14 cellular contexts compared by ENCODE assay signal in the genomic region with DNA sequence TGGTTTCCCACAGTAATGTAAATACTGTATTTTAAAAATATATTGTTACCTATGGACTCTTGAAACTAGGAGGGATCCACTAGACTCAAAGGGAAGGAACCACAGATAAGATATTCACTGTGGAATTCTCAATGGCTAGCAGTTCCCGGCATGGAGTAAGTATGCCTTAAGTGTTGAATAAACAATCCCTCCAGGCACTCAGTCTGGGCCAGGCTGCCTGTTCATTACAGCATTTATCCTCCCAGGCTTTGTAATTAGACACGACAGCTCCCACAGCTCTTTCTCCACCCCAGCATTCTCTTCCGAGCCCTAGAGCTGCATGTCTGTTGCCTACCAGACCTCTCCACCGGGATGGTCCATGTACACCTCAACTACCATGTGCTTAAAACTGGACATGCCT. TPM values are rescaled to one million over a fixed set of nuclear protein-coding genes. Genes with fewer than 3 reads are reported as not detected.
DNase-seq lines count a peak whose midpoint lies in the region; ATAC-seq and TF ChIP-seq lines count a peak whose summit lies in the region.
"Had no signal": no experiment of that assay in that cellular context is flagged by ENCODE, and none has a peak within 500 bp of the region (broad histone marks: within the 10 kb centered on the region; RNA-seq: fewer than 3 reads in every experiment).

No MANE protein-coding gene starts in this region.

- peaks cover 31% of the 10 kb centered on the region for H3K36me3 Mint-ChIP-seq in glutamatergic neuron (ENCODE audit: unreplicated experiment)
- no peaks in the 10 kb centered on the region for H3K36me3 Mint-ChIP-seq in activated T-helper 17 cell treated with anti-CD3 and anti-CD28 coated beads, Interleukin-2, amount 50 U/mL, for 72 hours (ENCODE audit: low read depth)

- no peak for ATAC-seq in GM18520 (IDR thresholded peaks at IDR 0.05; ENCODE audit: unreplicated experiment)
- ATAC-seq in activated T-helper 17 cell treated with anti-CD3 and anti-CD28 coated beads, Interleukin-2, amount 50 U/mL, for 72 hours (replicated peaks) = no peak
- no peak for ATAC-seq in GM21360 (IDR thresholded peaks at IDR 0.05; ENCODE audit: unreplicated experiment)
- ATAC-seq: gastrocnemius medialis, mucosa of descending colon had no signal

- no peak for TF ChIP-seq CTCF in glutamatergic neuron (IDR thresholded peaks at IDR 0.05; ENCODE audit: partially characterized antibody, unreplicated experiment)

- peaks cover 28% of the 10 kb centered on the region for H3K9me3 Mint-ChIP-seq in glutamatergic neuron (ENCODE audit: unreplicated experiment)
- H3K9me3 Mint-ChIP-seq in activated T-helper 17 cell treated with anti-CD3 and anti-CD28 coated beads, Interleukin-2, amount 50 U/mL, for 72 hours = peaks cover 6% of the 10 kb centered on the region

- DNase-seq in DMS153 (lab: John Stamatoyannopoulos, UW) (peak; percentile 91), NCI-H1105 (lab: John Stamatoyannopoulos, UW) (peak; percentile 75), NCI-H345 (lab: John Stamatoyannopoulos, UW) (peak; percentile 90), glutamatergic neuron (peak; percentile 38), HPDE6-E6E7 (ENCODE audit: extremely low spot score) (no peak)
- DNase-seq: gastrocnemius medialis; mucosa of descending colon; NCI-H446; pancreas; stimulated activated CD4-positive, alpha-beta T cell treated with anti-CD3 and anti-CD28 coated beads, Interleukin-12 subunit alpha, Interleukin-12 subunit beta, amount 100 ng/mL, for 4 hours had no signal

- H3K27ac Mint-ChIP-seq in glutamatergic neuron (ENCODE audit: unreplicated experiment) = peak overlapping the region; percentile 78
- no peak overlapping the region for H3K27ac Mint-ChIP-seq in activated T-helper 17 cell treated with anti-CD3 and anti-CD28 coated beads, Interleukin-2, amount 50 U/mL, for 72 hours
- H3K27ac Mint-ChIP-seq: activated naive CD4-positive, alpha-beta T cell treated with anti-CD3 and anti-CD28 coated beads, Interleukin-2, amount 50 U/mL, for 24 hours had no signal

- H3K4me3 Mint-ChIP-seq in glutamatergic neuron (ENCODE audit: unreplicated experiment) = peak overlapping the region; percentile 63
- H3K4me3 Mint-ChIP-seq in activated T-helper 17 cell treated with anti-CD3 and anti-CD28 coated beads, Interleukin-2, amount 50 U/mL, for 72 hours = no peak overlapping the region
- H3K4me3 Mint-ChIP-seq: activated naive CD4-positive, alpha-beta T cell treated with anti-CD3 and anti-CD28 coated beads, Interleukin-2, amount 50 U/mL, for 24 hours had no signal

- H3K27me3 Mint-ChIP-seq in glutamatergic neuron (ENCODE audit: unreplicated experiment) = peaks cover 15% of the 10 kb centered on the region
- peaks cover 32% of the 10 kb centered on the region for H3K27me3 Mint-ChIP-seq in activated T-helper 17 cell treated with anti-CD3 and anti-CD28 coated beads, Interleukin-2, amount 50 U/mL, for 72 hours

- peaks cover 50% of the 10 kb centered on the region for H3K4me1 Mint-ChIP-seq in glutamatergic neuron (ENCODE audit: low read depth, unreplicated experiment)
- H3K4me1 Mint-ChIP-seq in activated T-helper 17 cell treated with anti-CD3 and anti-CD28 coated beads, Interleukin-2, amount 50 U/mL, for 72 hours = no peaks in the 10 kb centered on the region
- H3K4me1 Mint-ChIP-seq: activated naive CD4-positive, alpha-beta T cell treated with anti-CD3 and anti-CD28 coated beads, Interleukin-2, amount 50 U/mL, for 24 hours had no signal

RNA-seq across cellular contexts. Expression of a gene that starts 22.4 kb away (rescaled TPM):
- total RNA-seq in glutamatergic neuron (ENCODE audit: unreplicated experiment) = 552 TPM
- 1 to 10 TPM; 1.3 to 2.8 TPM for total RNA-seq in activated T-helper 17 cell treated with anti-CD3 and anti-CD28 coated beads, Interleukin-2, amount 50 U/mL, for 72 hours

Comparison
In these comparisons a context has a peak if more than half of its experiments do, and no peak if none do; other contexts are left out.
1. RNA of a gene that starts 22.4 kb away (total RNA-seq): 552 TPM in glutamatergic neuron (single experiment); 1.3 to 2.8 TPM in activated T-helper 17 cell treated with anti-CD3 and anti-CD28 coated beads, Interleukin-2, amount 50 U/mL, for 72 hours; every median in the first group is over 100 times any median in the second.